ENCODE assay signal across 30 cellular contexts in genomic region chr1:89171067-89171438, GRCh38. TPM values are rescaled to one million over a fixed set of nuclear protein-coding genes. Genes with fewer than 3 reads are reported as not detected.
A peak's percentile ranks its signal among the peaks of the same experiment; 100 is the strongest.
DNase-seq lines count a peak whose midpoint lies in the region; ATAC-seq and TF ChIP-seq lines count a peak whose summit lies in the region.
"Had no signal": no experiment of that assay in that cellular context is flagged by ENCODE, and none has a peak within 500 bp of the region (broad histone marks: within the 10 kb centered on the region; RNA-seq: fewer than 3 reads in every experiment).

No MANE protein-coding gene starts in this region.

- no peak overlapping the region for H3K4me3 ChIP-seq in fibroblast of pulmonary artery (replicated peaks; ENCODE audit: low read depth, low read length)
- H3K4me3 ChIP-seq: A549, left lung had no signal

- peak overlapping the region; percentile 4 for H3K4me3 Mint-ChIP-seq in activated CD8-positive, alpha-beta memory T cell treated with anti-CD3 and anti-CD28 coated beads, Interleukin-2, amount 10 ng/mL, durations not matched to agents 7 days and 5 days
- H3K4me3 Mint-ChIP-seq: immature natural killer cell; mesothelial cell of epicardium; naive thymus-derived CD8-positive, alpha-beta T cell; type B pancreatic cell had no signal

- peaks cover 11% of the 10 kb centered on the region for H3K4me1 Mint-ChIP-seq in activated CD8-positive, alpha-beta memory T cell treated with anti-CD3 and anti-CD28 coated beads, Interleukin-2, amount 10 ng/mL, durations not matched to agents 7 days and 5 days
- H3K4me1 Mint-ChIP-seq: immature natural killer cell; naive thymus-derived CD8-positive, alpha-beta T cell had no signal

- peaks cover 11% of the 10 kb centered on the region for H3K9me3 Mint-ChIP-seq in activated CD8-positive, alpha-beta memory T cell treated with anti-CD3 and anti-CD28 coated beads, Interleukin-2, amount 10 ng/mL, durations not matched to agents 7 days and 5 days (ENCODE audit: low read depth)
- H3K9me3 Mint-ChIP-seq: immature natural killer cell, mesothelial cell of epicardium, type B pancreatic cell had no signal

- H3K27ac Mint-ChIP-seq in activated CD8-positive, alpha-beta memory T cell treated with anti-CD3 and anti-CD28 coated beads, Interleukin-2, amount 10 ng/mL, durations not matched to agents 7 days and 5 days = peak overlapping the region; percentile 83
- H3K27ac Mint-ChIP-seq: immature natural killer cell; mesothelial cell of epicardium; naive thymus-derived CD8-positive, alpha-beta T cell; type B pancreatic cell had no signal

- H3K36me3 Mint-ChIP-seq in activated CD8-positive, alpha-beta memory T cell treated with anti-CD3 and anti-CD28 coated beads, Interleukin-2, amount 10 ng/mL, durations not matched to agents 7 days and 5 days = peaks cover 29% of the 10 kb centered on the region
- H3K36me3 Mint-ChIP-seq: immature natural killer cell, mesothelial cell of epicardium, type B pancreatic cell had no signal

- CTCF ChIA-PET in activated CD8-positive, alpha-beta memory T cell treated with anti-CD3 and anti-CD28 coated beads, Interleukin-2, amount 10 ng/mL, durations not matched to agents 7 days and 5 days (lab: Charles Lee) = interaction anchor here (0.9 kb wide), 1 partner anchor 159 kb away, joined by 3 read pairs; no protein-coding TSS in a partner anchor

- no peaks in the 10 kb centered on the region for H3K27me3 Mint-ChIP-seq in activated CD8-positive, alpha-beta memory T cell treated with anti-CD3 and anti-CD28 coated beads, Interleukin-2, amount 10 ng/mL, durations not matched to agents 7 days and 5 days
- H3K27me3 Mint-ChIP-seq: naive thymus-derived CD8-positive, alpha-beta T cell; type B pancreatic cell had no signal

- ATAC-seq in activated CD8-positive, alpha-beta memory T cell treated with anti-CD3 and anti-CD28 coated beads, Interleukin-2, amount 10 ng/mL, durations not matched to agents 7 days and 5 days = peak; percentile 61
- ATAC-seq in HG02588 (IDR thresholded peaks at IDR 0.05; ENCODE audit: unreplicated experiment) (peak; percentile 49), GM18511 (IDR thresholded peaks at IDR 0.05; ENCODE audit: unreplicated experiment) (no peak)
- ATAC-seq: A549; activated CD4-positive, CD25-positive, alpha-beta regulatory T cell treated with anti-CD3 and anti-CD28 coated beads, Interleukin-2, amount 50 U/mL, for 24 hours; left lung; naive thymus-derived CD8-positive, alpha-beta T cell; right cardiac atrium; Right ventricle myocardium inferior had no signal

- DNase-seq in activated CD8-positive, alpha-beta memory T cell treated with anti-CD3 and anti-CD28 coated beads, Interleukin-2, amount 10 ng/mL, durations not matched to agents 7 days and 5 days = no peak
- DNase-seq in activated CD8-positive, alpha-beta memory T cell treated with anti-CD3 and anti-CD28 coated beads for 24 hours = no peak
- DNase-seq in NOMO-1 treated with DMSO at 0.1 percent for 48 hours (lab: John Stamatoyannopoulos, UW; ENCODE audit: unreplicated experiment) (peak; percentile 64), fibroblast of pulmonary artery (ENCODE audit: low read depth) (peak; percentile 54), NCI-H510A treated with DMSO at 0.1 percent for 48 hours (lab: John Stamatoyannopoulos, UW) (no peak), NCI-H1930 (lab: John Stamatoyannopoulos, UW) (no peak)
- DNase-seq: BE2C; Caco-2; effector CD4-positive, alpha-beta T cell; erythroblast; foreskin melanocyte; immature natural killer cell; KG1; left lung; naive thymus-derived CD8-positive, alpha-beta T cell; NCI-H1092 treated with DMSO at 0.1 percent for 48 hours; NCI-H2081 treated with DMSO at 0.1 percent for 48 hours; right cardiac atrium; stimulated activated CD4-positive, alpha-beta T cell treated with anti-CD3 and anti-CD28 coated beads, Interleukin-12 subunit alpha, Interleukin-12 subunit beta, amount 100 ng/mL, for 4 hours had no signal

- TF ChIP-seq CTCF in fibroblast of pulmonary artery (IDR thresholded peaks at IDR 0.05; ENCODE audit: low read length, missing control alignments) = no peak

RNA-seq across cellular contexts. Expression of gene GBP7, which starts 4.8 kb away (rescaled TPM):
- under 1 TPM; 0.18 to 0.28 TPM for total RNA-seq in activated CD8-positive, alpha-beta memory T cell treated with anti-CD3 and anti-CD28 coated beads, Interleukin-2, amount 10 ng/mL, durations not matched to agents 7 days and 5 days
- total RNA-seq: Caco-2, chondrocyte, HT-29, mesothelial cell of epicardium, NCI-H460, osteocyte, Right ventricle myocardium inferior had no signal

RNA-seq across cellular contexts. Expression of gene GBP4, which starts 27.7 kb away (rescaled TPM):
- total RNA-seq in activated CD8-positive, alpha-beta memory T cell treated with anti-CD3 and anti-CD28 coated beads, Interleukin-2, amount 10 ng/mL, durations not matched to agents 7 days and 5 days = 10 to 100 TPM; 69.7 to 78.6 TPM
- total RNA-seq: Caco-2, chondrocyte, NCI-H460, osteocyte had no signal

RNA-seq across cellular contexts. Expression of gene GBP2, which starts 45.1 kb away (rescaled TPM):
- total RNA-seq in activated CD8-positive, alpha-beta memory T cell treated with anti-CD3 and anti-CD28 coated beads, Interleukin-2, amount 10 ng/mL, durations not matched to agents 7 days and 5 days = 100 to 1,000 TPM; 150 to 194 TPM

Comparison
In these comparisons a context has a peak if more than half of its experiments do, and no peak if none do; other contexts are left out.
1. DNase-seq: peak in NOMO-1 treated with DMSO at 0.1 percent for 48 hours (single experiment) and fibroblast of pulmonary artery (single experiment); none in activated CD8-positive, alpha-beta memory T cell treated with anti-CD3 and anti-CD28 coated beads, Interleukin-2, amount 10 ng/mL, durations not matched to agents 7 days and 5 days (single experiment), activated CD8-positive, alpha-beta memory T cell treated with anti-CD3 and anti-CD28 coated beads for 24 hours (single experiment), NCI-H510A treated with DMSO at 0.1 percent for 48 hours (single experiment) and NCI-H1930 (0 of 2).